ENCODE assay signal across 11 cellular contexts in the genomic region with DNA sequence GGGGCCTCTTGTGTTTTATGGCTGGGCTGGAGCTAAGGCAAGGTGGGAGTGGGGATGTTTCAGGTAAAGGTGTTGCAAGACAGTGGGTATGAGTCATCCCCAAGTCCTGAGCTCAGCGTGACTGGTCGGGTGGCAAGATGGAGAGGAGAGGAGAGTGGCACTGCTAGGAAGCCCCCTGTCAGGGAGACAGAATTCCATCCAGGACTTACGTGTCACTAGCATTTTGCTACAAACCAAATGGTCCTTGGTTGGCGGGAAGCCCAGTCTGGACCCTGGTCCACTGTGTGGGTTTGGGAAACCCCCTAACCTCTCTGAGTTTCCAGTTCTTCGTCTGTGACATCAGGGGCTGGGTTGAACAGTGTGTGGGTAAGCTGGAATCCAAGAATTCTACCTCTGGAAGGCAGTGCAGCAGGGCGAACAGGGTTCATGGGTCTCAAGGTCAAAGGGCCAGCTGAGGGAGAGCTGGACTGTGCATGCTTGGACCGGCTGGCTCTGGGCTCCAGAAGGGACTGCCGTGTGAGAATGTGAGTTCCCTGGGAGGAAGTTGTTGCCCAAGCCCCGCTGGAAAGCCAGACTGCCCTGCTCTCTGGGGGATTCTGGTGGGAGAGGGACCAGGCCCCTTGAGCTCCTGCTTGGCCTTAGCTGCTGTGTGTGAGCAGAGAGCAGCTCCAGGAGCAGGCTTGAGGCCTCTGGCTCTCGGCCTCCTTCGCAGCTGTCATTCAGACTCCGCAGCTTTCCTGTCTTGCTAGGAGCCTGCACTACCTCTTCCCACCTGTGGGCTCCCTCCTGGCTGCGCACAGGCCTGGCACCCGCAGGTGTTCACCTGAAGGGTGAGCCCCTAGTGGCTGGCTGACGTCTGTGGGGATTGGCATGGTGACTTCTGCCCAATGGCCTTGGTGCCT.
DNase-seq lines count a peak whose midpoint lies in the region; ATAC-seq and TF ChIP-seq lines count a peak whose summit lies in the region.
"Had no signal": no experiment of that assay in that cellular context is flagged by ENCODE, and none has a peak within 500 bp of the region (broad histone marks: within the 10 kb centered on the region; RNA-seq: fewer than 3 reads in every experiment).

No MANE protein-coding gene starts in this region.

- intact Hi-C loops in PC-9 (cut with micrococcal nuclease; ENCODE audit: unreplicated experiment) (no loop called here), left ventricle myocardium inferior (cut with micrococcal nuclease) (no loop called here), transverse colon (cut with DNase I; ENCODE audit: low total_unique reads) (no loop called here)

- H3K4me1 Mint-ChIP-seq in activated naive CD8-positive, alpha-beta T cell treated with anti-CD3 and anti-CD28 coated beads for 36 hours, result peaks cover 23% of the 10 kb centered on the region
- peaks cover 29% of the 10 kb centered on the region for H3K4me1 Mint-ChIP-seq in activated naive CD8-positive, alpha-beta T cell treated with anti-CD3 and anti-CD28 coated beads, Interleukin-2, amount 50 U/mL, for 24 hours

- H3K27me3 Mint-ChIP-seq in activated naive CD8-positive, alpha-beta T cell treated with anti-CD3 and anti-CD28 coated beads for 36 hours, result peaks cover 4% of the 10 kb centered on the region
- H3K27me3 Mint-ChIP-seq in activated naive CD8-positive, alpha-beta T cell treated with anti-CD3 and anti-CD28 coated beads, Interleukin-2, amount 50 U/mL, for 24 hours, result peaks cover 13% of the 10 kb centered on the region

- H3K9me2 ChIP-seq in PC-9 (ENCODE audit: insufficient read depth), result no peaks in the 10 kb centered on the region

- H3K4me1 ChIP-seq in PC-9 (replicated peaks; ENCODE audit: insufficient read depth) (peaks cover 21% of the 10 kb centered on the region), left ventricle myocardium inferior (peaks cover 20% of the 10 kb centered on the region), transverse colon (peaks cover 0 to 10% (median 0%) of the 10 kb centered on the region in 4 donors)

- no peak overlapping the region for H3K4me3 ChIP-seq in PC-9
- no peak overlapping the region for H3K4me3 ChIP-seq in left ventricle myocardium inferior
- no peak overlapping the region for H3K4me3 ChIP-seq in transverse colon

- peak overlapping the region; percentile 34 for H3K4me2 ChIP-seq in PC-9

- in situ Hi-C loops in transverse colon (cut with MboI; ENCODE audit: low pct_ligation_motif_present in 1 of 4, low pct_unique_long_range_greater_than_20kb in 1 of 4, low sequenced_read_pairs in 3 of 4), result no loop called here

- peak overlapping the region; percentile 45 for H3K27ac ChIP-seq in PC-9
- H3K27ac ChIP-seq in left ventricle myocardium inferior (replicated peaks), result peak overlapping the region; percentile 66
- peak overlapping the region in 1 of 4 donors; percentile 34 for H3K27ac ChIP-seq in transverse colon

- TF ChIP-seq EP300 in transverse colon (IDR thresholded peaks at IDR 0.05; ENCODE audit: low read depth), result no peak

- no peaks in the 10 kb centered on the region for H4K20me1 ChIP-seq in PC-9 (ENCODE audit: insufficient read depth)

- H3F3A ChIP-seq in PC-9 (ENCODE audit: insufficient read depth, low read depth), result peaks cover 17% of the 10 kb centered on the region; the same call in 1 of the 2 replicates

- POLR2A ChIA-PET in PC-9 (lab: Charles Lee; ENCODE audit: unreplicated experiment), result interaction anchor here (0.5 to 0.6 kb wide), 4 partner anchors 10 to 186 kb away, joined by 3 to 8 read pairs (median 3); no protein-coding TSS in a partner anchor

- no TSS peak for BruUV-seq in PC-9 (replicated peaks; lab: Mats Ljungman, UMichigan)

- CTCF ChIA-PET in PC-9 (lab: Charles Lee), result interaction anchor here (0.5 to 1.6 kb wide), 4 partner anchors 109 to 347 kb away, joined by 3 to 10 read pairs (median 4); a partner anchor contains a TSS

- H3K79me2 ChIP-seq in PC-9 (ENCODE audit: low read depth), result no peaks in the 10 kb centered on the region

- H3K9me3 Mint-ChIP-seq in activated naive CD8-positive, alpha-beta T cell treated with anti-CD3 and anti-CD28 coated beads for 36 hours, result peaks cover 3% of the 10 kb centered on the region
- H3K9me3 Mint-ChIP-seq in activated naive CD8-positive, alpha-beta T cell treated with anti-CD3 and anti-CD28 coated beads, Interleukin-2, amount 50 U/mL, for 24 hours, result no peaks in the 10 kb centered on the region
- H3K9me3 Mint-ChIP-seq: CD4-positive, CD25-positive, alpha-beta regulatory T cell had no signal

- H3K36me3 Mint-ChIP-seq in activated naive CD8-positive, alpha-beta T cell treated with anti-CD3 and anti-CD28 coated beads for 36 hours, result no peaks in the 10 kb centered on the region
- no peaks in the 10 kb centered on the region for H3K36me3 Mint-ChIP-seq in activated naive CD8-positive, alpha-beta T cell treated with anti-CD3 and anti-CD28 coated beads, Interleukin-2, amount 50 U/mL, for 24 hours (ENCODE audit: low read depth)
- H3K36me3 Mint-ChIP-seq: CD4-positive, CD25-positive, alpha-beta regulatory T cell had no signal

- no peak overlapping the region for H3K27ac Mint-ChIP-seq in activated naive CD8-positive, alpha-beta T cell treated with anti-CD3 and anti-CD28 coated beads for 36 hours
- H3K27ac Mint-ChIP-seq in activated naive CD8-positive, alpha-beta T cell treated with anti-CD3 and anti-CD28 coated beads, Interleukin-2, amount 50 U/mL, for 24 hours, result no peak overlapping the region
- H3K27ac Mint-ChIP-seq: CD4-positive, CD25-positive, alpha-beta regulatory T cell; T-helper 17 cell had no signal

- DNase-seq in activated naive CD8-positive, alpha-beta T cell treated with anti-CD3 and anti-CD28 coated beads for 36 hours, result peak; percentile 25
- DNase-seq in activated naive CD8-positive, alpha-beta T cell treated with anti-CD3 and anti-CD28 coated beads, Interleukin-2, amount 50 U/mL, for 24 hours, result no peak
- DNase-seq in PC-9 (peak; percentile 75 to 78), left ventricle myocardium inferior (no peak), transverse colon (peak; percentile 77), NCI-H128 (lab: John Stamatoyannopoulos, UW; ENCODE audit: unreplicated experiment) (no peak), NOMO-1 treated with dmso at 0.1 percent for 144 hours (lab: John Stamatoyannopoulos, UW; ENCODE audit: unreplicated experiment) (no peak)
- DNase-seq: CD4-positive, CD25-positive, alpha-beta regulatory T cell; effector CD8-positive, alpha-beta T cell; T-helper 17 cell had no signal

- no peaks in the 10 kb centered on the region for H3K9me3 ChIP-seq in PC-9 (ENCODE audit: insufficient read depth, low read depth)
- no peaks in the 10 kb centered on the region for H3K9me3 ChIP-seq in left ventricle myocardium inferior (replicated peaks)
- H3K9me3 ChIP-seq in transverse colon, result no peaks in the 10 kb centered on the region

- no peak for ATAC-seq in activated naive CD8-positive, alpha-beta T cell treated with anti-CD3 and anti-CD28 coated beads, Interleukin-2, amount 50 U/mL, for 24 hours
- no peak for ATAC-seq in GM19035 (IDR thresholded peaks at IDR 0.05; ENCODE audit: unreplicated experiment)
- ATAC-seq: T-helper 17 cell had no signal

- H3K36me3 ChIP-seq in PC-9 (ENCODE audit: low read depth) (no peaks in the 10 kb centered on the region), left ventricle myocardium inferior (no peaks in the 10 kb centered on the region), transverse colon (no peaks in the 10 kb centered on the region)

- no peak overlapping the region; the same call in 1 of the 2 replicates for H2AFZ ChIP-seq in PC-9

- whole genome bisulfite sequencing in transverse colon (ENCODE audit: low coverage in 1 of 2), 2 donors, result 51% methylated on average over 15 of the region's 15 CpGs; no CpG with 5 or more reads in 1 of the 2 donors

- peaks cover 4% of the 10 kb centered on the region for H3K27me3 ChIP-seq in PC-9 (ENCODE audit: insufficient read depth, low read depth)
- peaks cover 14% of the 10 kb centered on the region for H3K27me3 ChIP-seq in left ventricle myocardium inferior (ENCODE audit: low read depth)
- no peaks in the 10 kb centered on the region for H3K27me3 ChIP-seq in transverse colon

- H3K4me3 Mint-ChIP-seq in activated naive CD8-positive, alpha-beta T cell treated with anti-CD3 and anti-CD28 coated beads for 36 hours, result no peak overlapping the region
- no peak overlapping the region for H3K4me3 Mint-ChIP-seq in activated naive CD8-positive, alpha-beta T cell treated with anti-CD3 and anti-CD28 coated beads, Interleukin-2, amount 50 U/mL, for 24 hours
- H3K4me3 Mint-ChIP-seq: CD4-positive, CD25-positive, alpha-beta regulatory T cell; T-helper 17 cell had no signal

- TF ChIP-seq CTCF in PC-9 (conservative IDR thresholded peaks at IDR 0.05) (peak; percentile 75), left ventricle myocardium inferior (IDR thresholded peaks at IDR 0.05; ENCODE audit: borderline replicate concordance) (no peak), transverse colon (IDR thresholded peaks at IDR 0.05) (peak; percentile 40 to 97 (median 76))

- TF ChIP-seq POLR2A in transverse colon (IDR thresholded peaks at IDR 0.05), result no peak

Comparison
In these comparisons a context has a peak if more than half of its experiments do, and no peak if none do; other contexts are left out.
1. DNase-seq: peak in activated naive CD8-positive, alpha-beta T cell treated with anti-CD3 and anti-CD28 coated beads for 36 hours (single experiment), PC-9 (2 of 2) and transverse colon (single experiment); none in activated naive CD8-positive, alpha-beta T cell treated with anti-CD3 and anti-CD28 coated beads, Interleukin-2, amount 50 U/mL, for 24 hours (single experiment), left ventricle myocardium inferior (single experiment), NCI-H128 (single experiment) and NOMO-1 treated with dmso at 0.1 percent for 144 hours (single experiment).